Comparison of ENCODE assay signal across 6 cellular contexts in genomic region chr17:46632146-46632545, GRCh38. TPM values are rescaled to one million over a fixed set of nuclear protein-coding genes. Genes with fewer than 3 reads are reported as not detected.
DNase-seq lines count a peak whose midpoint lies in the region; ATAC-seq, FAIRE-seq and TF ChIP-seq lines count a peak whose summit lies in the region.
"Not testable (repeated sequence)": the region's sequence is repeated elsewhere in the genome, so short reads cannot be mapped to it uniquely, and the experiment has no call there.

No MANE protein-coding gene starts in this region.

- DNase-seq in GM12892 (ENCODE audit: insufficient read length); RCC 7860 (ENCODE audit: low spot score); left cardiac atrium; left colon; upper lobe of right lung: not testable (repeated sequence)

- H3K36me3 ChIP-seq in upper lobe of right lung = not testable (repeated sequence)

- H3K9me3 ChIP-seq in upper lobe of right lung = not testable (repeated sequence)

- H3K4me1 ChIP-seq in upper lobe of right lung = not testable (repeated sequence)

- not testable (repeated sequence) for TF ChIP-seq CTCF in upper lobe of right lung (IDR thresholded peaks at IDR 0.05)

- H3K4me3 ChIP-seq in upper lobe of right lung = not testable (repeated sequence)

- not testable (repeated sequence) for H3K27me3 ChIP-seq in upper lobe of right lung

- ATAC-seq in left cardiac atrium (peak; percentile 55), left colon (peak; percentile 49), upper lobe of right lung (peak; percentile 78)

- not testable (repeated sequence) for H3K27ac ChIP-seq in upper lobe of right lung

- not testable (repeated sequence) for TF ChIP-seq POLR2A in GM12892 (IDR thresholded peaks at IDR 0.05; ENCODE audit: low read depth, low read length)

- FAIRE-seq in GM12892 (lab: Jason Lieb, UNC) (peak; percentile 42), RCC 7860 (lab: Jason Lieb, UNC) (peak; percentile 10), endometrium (lab: Jason Lieb, UNC) (peak; percentile 95)

- intact Hi-C loops in left cardiac atrium (cut with DNase I); left colon (cut with DNase I, micrococcal nuclease); upper lobe of right lung (cut with DNase I): not testable (repeated sequence)

RNA-seq across cellular contexts. Expression of gene NSF, which starts 41.7 kb away (rescaled TPM):
- 12.1 TPM for polyA plus RNA-seq in GM12892 (2012; ENCODE audit: missing spikeins)
- total RNA-seq in left cardiac atrium (10 to 100 TPM; 28.8 to 35.8 TPM), left colon (10 to 100 TPM; 72.8 to 79.3 TPM), upper lobe of right lung (49.6 TPM)

RNA-seq across cellular contexts. Expression of gene ARL17A, which starts 52.7 kb away (rescaled TPM):
- 20.9 TPM for polyA plus RNA-seq in GM12892 (2012; ENCODE audit: missing spikeins)
- total RNA-seq in left cardiac atrium (10 to 100 TPM in 1 of 2 donors, 1 to 10 TPM in 1; 7.5 to 13.3 TPM), left colon (10 to 100 TPM; 10.4 to 11.2 TPM), upper lobe of right lung (28.0 TPM)
